11 cellular contexts compared by ENCODE assay signal in genomic region chr18:59220784-59221765, GRCh38. TPM values are rescaled to one million over a fixed set of nuclear protein-coding genes. Genes with fewer than 3 reads are reported as not detected.
DNase-seq lines count a peak whose midpoint lies in the region; ATAC-seq and TF ChIP-seq lines count a peak whose summit lies in the region.
"Had no signal": no experiment of that assay in that cellular context is flagged by ENCODE, and none has a peak within 500 bp of the region (broad histone marks: within the 10 kb centered on the region; RNA-seq: fewer than 3 reads in every experiment).

No MANE protein-coding gene starts in this region.

- DNase-seq in AG10803 (ENCODE audit: low read depth) (no peak), GM13976 (ENCODE audit: low spot score) (peak; percentile 26), lower lobe of right lung (no peak), OCI-M2 (lab: John Stamatoyannopoulos, UW; ENCODE audit: unreplicated experiment) (no peak), Peyer's patch (no peak), germinal center (ENCODE audit: low spot score) (no peak)
- DNase-seq: KG1 had no signal

- intact Hi-C loops in lower lobe of right lung (cut with DNase I): no loop called here

- ATAC-seq in SK-N-SH treated with all-trans-retinoic acid at 6 μM for 48 hours (peak; percentile 66), lower lobe of right lung (no peak), GM19328 (IDR thresholded peaks at IDR 0.05; ENCODE audit: unreplicated experiment) (no peak)

- H3K9me3 ChIP-seq in lower lobe of right lung (no peaks in the 10 kb centered on the region), Peyer's patch (no peaks in the 10 kb centered on the region)

- TF ChIP-seq CTCF in AG10803 (conservative IDR thresholded peaks at IDR 0.05; ENCODE audit: low read length) (no peak), GM13976 (IDR thresholded peaks at IDR 0.05; ENCODE audit: borderline replicate concordance, control extremely low read depth, extremely low read depth, insufficient read depth, missing control alignments) (no peak), lower lobe of right lung (IDR thresholded peaks at IDR 0.05) (no peak), Peyer's patch (IDR thresholded peaks at IDR 0.05) (no peak)

- peak overlapping the region; percentile 53 for H3K4me3 ChIP-seq in AG10803 (ENCODE audit: low read length)
- H3K4me3 ChIP-seq in lower lobe of right lung: peak overlapping the region; percentile 14
- H3K4me3 ChIP-seq in Peyer's patch: no peak overlapping the region

- H3K36me3 ChIP-seq in lower lobe of right lung: no peaks in the 10 kb centered on the region
- H3K36me3 ChIP-seq in Peyer's patch: no peaks in the 10 kb centered on the region

- peaks cover 69% of the 10 kb centered on the region for H3K27me3 ChIP-seq in lower lobe of right lung (ENCODE audit: low read depth)
- peaks cover 0 to 3% of the 10 kb centered on the region in 2 donors for H3K27me3 ChIP-seq in Peyer's patch

- in situ Hi-C loops in GM13976 (cut with MboI; ENCODE audit: low sequenced_read_pairs, unreplicated experiment): no loop called here

- H3K27ac ChIP-seq in lower lobe of right lung (no peak overlapping the region), Peyer's patch (no peak overlapping the region)

- H3K4me1 ChIP-seq in lower lobe of right lung: no peaks in the 10 kb centered on the region
- peaks cover 0 to 7% (median 0%) of the 10 kb centered on the region in 4 donors for H3K4me1 ChIP-seq in Peyer's patch

- TF ChIP-seq POLR2A in Peyer's patch (IDR thresholded peaks at IDR 0.05): no peak

TF ChIP-seq in SK-N-SH treated with all-trans-retinoic acid at 6 μM for 48 hours, 23 proteins besides CTCF, POLR2A, EP300 and RAD21:
- TF ChIP-seq PATZ1 (CRISPR knock-in tag; IDR thresholded peaks at IDR 0.05; ENCODE audit: borderline replicate concordance): no peak
- TF ChIP-seq ZNF8 (CRISPR knock-in tag; IDR thresholded peaks at IDR 0.05): no peak
- TF ChIP-seq POU6F1 (CRISPR knock-in tag; IDR thresholded peaks at IDR 0.05; ENCODE audit: borderline replicate concordance, low read depth): no peak
- no peak for TF ChIP-seq PPARA (CRISPR knock-in tag; IDR thresholded peaks at IDR 0.05; ENCODE audit: borderline replicate concordance)
- no peak for TF ChIP-seq CSRNP3 (CRISPR knock-in tag; IDR thresholded peaks at IDR 0.05)
- no peak for TF ChIP-seq TSHZ2 (CRISPR knock-in tag; IDR thresholded peaks at IDR 0.05)
- no peak for TF ChIP-seq OSR1 (CRISPR knock-in tag; IDR thresholded peaks at IDR 0.05)
- TF ChIP-seq ZNF565 (CRISPR knock-in tag; conservative IDR thresholded peaks at IDR 0.05; ENCODE audit: low read depth): no peak
- no peak for TF ChIP-seq ZFP3 (CRISPR knock-in tag; IDR thresholded peaks at IDR 0.05)
- no peak for TF ChIP-seq CREB5 (CRISPR knock-in tag; IDR thresholded peaks at IDR 0.05; ENCODE audit: low read depth)
- TF ChIP-seq ZFP30 (CRISPR knock-in tag; IDR thresholded peaks at IDR 0.05): no peak

RNA-seq across cellular contexts. Expression of gene GRP, which starts 1.1 kb away (rescaled TPM):
- total RNA-seq in lower lobe of right lung (1.7 TPM), Peyer's patch (not detected)
- total RNA-seq: renal cortical epithelial cell, RPMI7951 had no signal

RNA-seq across cellular contexts. Expression of gene RAX, which starts 52.2 kb away (rescaled TPM):
- total RNA-seq in lower lobe of right lung: not detected
- total RNA-seq in Peyer's patch: not detected
- total RNA-seq: renal cortical epithelial cell, RPMI7951 had no signal

Comparison
In these comparisons a context has a peak if more than half of its experiments do, and no peak if none do; other contexts are left out.
1. H3K4me3 ChIP-seq: peak in AG10803 (single experiment) and lower lobe of right lung (single experiment); none in Peyer's patch (0 of 4).